Comparison of ENCODE assay signal across 19 cellular contexts in the genomic region with DNA sequence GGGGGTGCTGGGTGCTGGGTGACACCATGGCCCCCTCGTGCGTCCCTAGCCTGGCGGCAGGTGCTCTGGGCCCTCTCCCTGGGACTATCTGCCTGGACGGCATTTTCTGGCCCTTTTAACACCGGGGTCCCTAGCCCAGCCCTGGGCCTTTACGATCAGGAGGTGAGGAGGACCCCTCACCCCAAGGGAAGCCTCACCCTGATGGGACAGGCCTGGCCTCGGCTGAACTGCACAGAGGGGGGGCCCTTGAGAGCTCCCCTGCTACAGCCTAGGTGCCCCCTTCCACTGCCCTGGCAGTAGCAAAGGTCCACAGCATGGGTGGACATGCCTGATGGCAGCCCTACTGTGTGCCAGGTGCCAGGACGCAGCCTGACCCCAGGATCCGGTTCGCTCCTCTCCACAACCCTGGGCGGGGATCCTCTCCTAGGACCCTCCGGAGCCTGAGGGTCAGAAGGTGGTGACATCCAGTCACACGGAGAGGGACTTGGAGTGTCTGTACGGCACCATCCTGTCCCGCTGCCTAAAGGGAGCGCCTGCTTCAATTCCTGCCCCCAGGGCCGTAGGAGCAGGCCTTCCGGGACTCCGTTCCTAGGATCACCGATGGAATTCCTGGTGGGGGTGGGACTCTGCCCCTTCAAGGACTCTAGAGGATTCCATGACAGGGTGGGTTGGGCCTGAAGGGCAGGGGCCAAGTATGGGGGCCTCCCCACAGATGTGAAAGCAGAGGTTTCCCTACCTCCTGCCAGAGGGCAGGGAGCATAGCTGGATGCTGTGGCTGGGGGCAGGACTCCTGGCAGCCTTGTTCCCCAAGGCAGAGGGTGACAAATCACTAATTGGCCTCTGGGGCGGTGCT. TPM values are rescaled to one million over a fixed set of nuclear protein-coding genes. Genes with fewer than 3 reads are reported as not detected.
DNase-seq lines count a peak whose midpoint lies in the region; ATAC-seq and TF ChIP-seq lines count a peak whose summit lies in the region.
"Had no signal": no experiment of that assay in that cellular context is flagged by ENCODE, and none has a peak within 500 bp of the region (broad histone marks: within the 10 kb centered on the region; RNA-seq: fewer than 3 reads in every experiment).

No MANE protein-coding gene starts in this region.

- no peaks in the 10 kb centered on the region for H3K9me3 Mint-ChIP-seq in activated CD8-positive, alpha-beta T cell treated with anti-CD3 and anti-CD28 coated beads for 36 hours
- no peaks in the 10 kb centered on the region for H3K9me3 Mint-ChIP-seq in activated CD8-positive, alpha-beta T cell treated with anti-CD3 and anti-CD28 coated beads, Interleukin-2, amount 10 ng/mL, durations not matched to agents 7 days and 5 days (ENCODE audit: insufficient read depth)
- H3K9me3 Mint-ChIP-seq in progenitor cell of endocrine pancreas (ENCODE audit: low read depth): no peaks in the 10 kb centered on the region
- H3K9me3 Mint-ChIP-seq: stimulated activated naive CD8-positive, alpha-beta T cell treated with anti-CD3 and anti-CD28 coated beads, Interleukin-15, Interleukin-2, amounts not matched to agents 100 ng/mL and 50 ng/mL, for 24 hours had no signal

- H3K27me3 Mint-ChIP-seq in activated CD8-positive, alpha-beta T cell treated with anti-CD3 and anti-CD28 coated beads for 36 hours: no peaks in the 10 kb centered on the region
- H3K27me3 Mint-ChIP-seq in activated CD8-positive, alpha-beta T cell treated with anti-CD3 and anti-CD28 coated beads, Interleukin-2, amount 10 ng/mL, durations not matched to agents 7 days and 5 days (ENCODE audit: low read depth): no peaks in the 10 kb centered on the region
- peaks cover 29% of the 10 kb centered on the region for H3K27me3 Mint-ChIP-seq in progenitor cell of endocrine pancreas
- H3K27me3 Mint-ChIP-seq: CD4-positive, CD25-positive, alpha-beta regulatory T cell; stimulated activated naive CD8-positive, alpha-beta T cell treated with anti-CD3 and anti-CD28 coated beads, Interleukin-15, Interleukin-2, amounts not matched to agents 100 ng/mL and 50 ng/mL, for 24 hours had no signal

- CTCF ChIA-PET in activated CD8-positive, alpha-beta T cell treated with anti-CD3 and anti-CD28 coated beads for 36 hours (lab: Charles Lee): interaction anchor here (2.2 kb wide), 1 partner anchor 10 kb away, joined by 9 read pairs; no protein-coding TSS in a partner anchor
- CTCF ChIA-PET in activated CD8-positive, alpha-beta T cell treated with anti-CD3 and anti-CD28 coated beads, Interleukin-2, amount 10 ng/mL, durations not matched to agents 7 days and 5 days (lab: Charles Lee): no interaction called here

- DNase-seq in activated CD8-positive, alpha-beta T cell treated with anti-CD3 and anti-CD28 coated beads for 36 hours: peak; percentile 4
- no peak for DNase-seq in activated CD8-positive, alpha-beta T cell treated with anti-CD3 and anti-CD28 coated beads, Interleukin-2, amount 10 ng/mL, durations not matched to agents 7 days and 5 days
- DNase-seq in RWPE2 (ENCODE audit: low spot score) (peak; percentile 47), left ventricle myocardium inferior (peak; percentile 5), progenitor cell of endocrine pancreas (ENCODE audit: low spot score, unreplicated experiment) (peak; percentile 8), NCI-H2196 treated with DMSO at 0.1 percent for 48 hours (lab: John Stamatoyannopoulos, UW; ENCODE audit: unreplicated experiment) (no peak), amygdala (lab: John Stamatoyannopoulos, UW) (no peak), OCI-M2 (lab: John Stamatoyannopoulos, UW; ENCODE audit: unreplicated experiment) (no peak)
- DNase-seq: activated CD4-positive, alpha-beta T cell treated with anti-CD3 and anti-CD28 coated beads, Interleukin-2, amount 50 U/mL, for 48 hours; CD4-positive, CD25-positive, alpha-beta regulatory T cell; EL; NCI-H1092; NCI-H2107; NCI-H69; PC-9 had no signal

- TF ChIP-seq CTCF in activated CD8-positive, alpha-beta T cell treated with anti-CD3 and anti-CD28 coated beads for 36 hours (IDR thresholded peaks at IDR 0.05): no peak
- TF ChIP-seq CTCF in RWPE2 (IDR thresholded peaks at IDR 0.05; ENCODE audit: poor library complexity, severe bottlenecking) (no peak), left ventricle myocardium inferior (IDR thresholded peaks at IDR 0.05; ENCODE audit: borderline replicate concordance) (no peak), progenitor cell of endocrine pancreas (IDR thresholded peaks at IDR 0.05; ENCODE audit: unreplicated experiment) (no peak)

- no peak overlapping the region for H3K27ac Mint-ChIP-seq in activated CD8-positive, alpha-beta T cell treated with anti-CD3 and anti-CD28 coated beads for 36 hours
- H3K27ac Mint-ChIP-seq in activated CD8-positive, alpha-beta T cell treated with anti-CD3 and anti-CD28 coated beads, Interleukin-2, amount 10 ng/mL, durations not matched to agents 7 days and 5 days: no peak overlapping the region
- H3K27ac Mint-ChIP-seq in progenitor cell of endocrine pancreas: no peak overlapping the region
- H3K27ac Mint-ChIP-seq: CD4-positive, CD25-positive, alpha-beta regulatory T cell; stimulated activated naive CD8-positive, alpha-beta T cell treated with anti-CD3 and anti-CD28 coated beads, Interleukin-15, Interleukin-2, amounts not matched to agents 100 ng/mL and 50 ng/mL, for 24 hours had no signal

- H3K36me3 Mint-ChIP-seq in activated CD8-positive, alpha-beta T cell treated with anti-CD3 and anti-CD28 coated beads for 36 hours (ENCODE audit: low read depth): no peaks in the 10 kb centered on the region
- H3K36me3 Mint-ChIP-seq in activated CD8-positive, alpha-beta T cell treated with anti-CD3 and anti-CD28 coated beads, Interleukin-2, amount 10 ng/mL, durations not matched to agents 7 days and 5 days (ENCODE audit: low read depth): no peaks in the 10 kb centered on the region
- no peaks in the 10 kb centered on the region for H3K36me3 Mint-ChIP-seq in progenitor cell of endocrine pancreas (ENCODE audit: insufficient read depth)
- H3K36me3 Mint-ChIP-seq: CD4-positive, CD25-positive, alpha-beta regulatory T cell had no signal

- H3K4me3 ChIP-seq in RWPE2 (ENCODE audit: severe bottlenecking): no peak overlapping the region
- H3K4me3 ChIP-seq in left ventricle myocardium inferior: no peak overlapping the region
- H3K4me3 ChIP-seq: ovary, PC-9 had no signal

- peak; percentile 10 for ATAC-seq in activated CD8-positive, alpha-beta T cell treated with anti-CD3 and anti-CD28 coated beads for 36 hours
- no peak for ATAC-seq in activated CD8-positive, alpha-beta T cell treated with anti-CD3 and anti-CD28 coated beads, Interleukin-2, amount 10 ng/mL, durations not matched to agents 7 days and 5 days
- ATAC-seq in RWPE2 (ENCODE audit: low read depth): no peak

- H3K36me3 ChIP-seq in RWPE2 (ENCODE audit: low read depth) (no peaks in the 10 kb centered on the region), left ventricle myocardium inferior (no peaks in the 10 kb centered on the region)
- H3K36me3 ChIP-seq: ovary had no signal

- no peaks in the 10 kb centered on the region for H3K4me1 Mint-ChIP-seq in activated CD8-positive, alpha-beta T cell treated with anti-CD3 and anti-CD28 coated beads for 36 hours (ENCODE audit: low read depth)
- no peaks in the 10 kb centered on the region for H3K4me1 Mint-ChIP-seq in activated CD8-positive, alpha-beta T cell treated with anti-CD3 and anti-CD28 coated beads, Interleukin-2, amount 10 ng/mL, durations not matched to agents 7 days and 5 days (ENCODE audit: low read depth)
- peaks cover 8% of the 10 kb centered on the region for H3K4me1 Mint-ChIP-seq in progenitor cell of endocrine pancreas (ENCODE audit: low read depth)
- H3K4me1 Mint-ChIP-seq: CD4-positive, CD25-positive, alpha-beta regulatory T cell had no signal

- no peak overlapping the region for H3K27ac ChIP-seq in RWPE2 (ENCODE audit: poor library complexity, severe bottlenecking)
- H3K27ac ChIP-seq in left ventricle myocardium inferior (replicated peaks): no peak overlapping the region
- H3K27ac ChIP-seq: KMS-11, ovary, PC-9 had no signal

- no peak overlapping the region for H3K4me3 Mint-ChIP-seq in activated CD8-positive, alpha-beta T cell treated with anti-CD3 and anti-CD28 coated beads for 36 hours
- H3K4me3 Mint-ChIP-seq in activated CD8-positive, alpha-beta T cell treated with anti-CD3 and anti-CD28 coated beads, Interleukin-2, amount 10 ng/mL, durations not matched to agents 7 days and 5 days: no peak overlapping the region
- no peak overlapping the region for H3K4me3 Mint-ChIP-seq in progenitor cell of endocrine pancreas (ENCODE audit: low read depth)
- H3K4me3 Mint-ChIP-seq: CD4-positive, CD25-positive, alpha-beta regulatory T cell; stimulated activated naive CD8-positive, alpha-beta T cell treated with anti-CD3 and anti-CD28 coated beads, Interleukin-15, Interleukin-2, amounts not matched to agents 100 ng/mL and 50 ng/mL, for 24 hours had no signal

- no peaks in the 10 kb centered on the region for H3K27me3 ChIP-seq in RWPE2 (ENCODE audit: insufficient read depth, poor library complexity, severe bottlenecking)
- peaks cover 27% of the 10 kb centered on the region for H3K27me3 ChIP-seq in left ventricle myocardium inferior (ENCODE audit: low read depth)
- H3K27me3 ChIP-seq: ovary had no signal

- H3K4me1 ChIP-seq in RWPE2 (ENCODE audit: insufficient read depth, poor library complexity, severe bottlenecking) (peaks cover 15% of the 10 kb centered on the region), left ventricle myocardium inferior (no peaks in the 10 kb centered on the region)

- no peaks in the 10 kb centered on the region for H3K9me3 ChIP-seq in RWPE2 (ENCODE audit: severe bottlenecking)
- H3K9me3 ChIP-seq in left ventricle myocardium inferior (replicated peaks): peaks cover 9% of the 10 kb centered on the region
- H3K9me3 ChIP-seq: ovary had no signal

- POLR2A ChIA-PET in activated CD8-positive, alpha-beta T cell treated with anti-CD3 and anti-CD28 coated beads for 36 hours (lab: Charles Lee): no interaction called here
- POLR2A ChIA-PET in activated CD8-positive, alpha-beta T cell treated with anti-CD3 and anti-CD28 coated beads, Interleukin-2, amount 10 ng/mL, durations not matched to agents 7 days and 5 days (lab: Charles Lee): no interaction called here

- intact Hi-C loops in activated CD8-positive, alpha-beta T cell treated with anti-CD3 and anti-CD28 coated beads for 36 hours (cut with micrococcal nuclease): no loop called here
- intact Hi-C loops in left ventricle myocardium inferior (cut with micrococcal nuclease): no loop called here

RNA-seq across cellular contexts. Expression of a gene that starts 33.0 kb away (rescaled TPM):
- not detected for total RNA-seq in activated CD8-positive, alpha-beta T cell treated with anti-CD3 and anti-CD28 coated beads for 36 hours
- total RNA-seq in activated CD8-positive, alpha-beta T cell treated with anti-CD3 and anti-CD28 coated beads, Interleukin-2, amount 10 ng/mL, durations not matched to agents 7 days and 5 days: not detected
- total RNA-seq in left ventricle myocardium inferior (not detected), progenitor cell of endocrine pancreas (0.53 and 1.1 TPM in 2 replicates)
- total RNA-seq: CD4-positive, CD25-positive, alpha-beta regulatory T cell had no signal

RNA-seq across cellular contexts. Expression of a gene that starts 43.6 kb away (rescaled TPM):
- total RNA-seq in activated CD8-positive, alpha-beta T cell treated with anti-CD3 and anti-CD28 coated beads for 36 hours: not detected
- total RNA-seq in activated CD8-positive, alpha-beta T cell treated with anti-CD3 and anti-CD28 coated beads, Interleukin-2, amount 10 ng/mL, durations not matched to agents 7 days and 5 days: not detected
- not detected for total RNA-seq in left ventricle myocardium inferior
- total RNA-seq in progenitor cell of endocrine pancreas: 68.7 and 75.2 TPM in 2 replicates
- total RNA-seq: CD4-positive, CD25-positive, alpha-beta regulatory T cell; fibroblast of lung; PC-9 had no signal

Comparison
In these comparisons a context has a peak if more than half of its experiments do, and no peak if none do; other contexts are left out.
1. DNase-seq: peak in activated CD8-positive, alpha-beta T cell treated with anti-CD3 and anti-CD28 coated beads for 36 hours (single experiment), RWPE2 (single experiment), left ventricle myocardium inferior (single experiment) and progenitor cell of endocrine pancreas (single experiment); none in activated CD8-positive, alpha-beta T cell treated with anti-CD3 and anti-CD28 coated beads, Interleukin-2, amount 10 ng/mL, durations not matched to agents 7 days and 5 days (single experiment), NCI-H2196 treated with DMSO at 0.1 percent for 48 hours (single experiment), amygdala (0 of 56) and OCI-M2 (single experiment).
2. RNA of a gene that starts 43.6 kb away (total RNA-seq): 68.7 to 75.2 TPM in progenitor cell of endocrine pancreas; not detected in activated CD8-positive, alpha-beta T cell treated with anti-CD3 and anti-CD28 coated beads for 36 hours, not detected in activated CD8-positive, alpha-beta T cell treated with anti-CD3 and anti-CD28 coated beads, Interleukin-2, amount 10 ng/mL, durations not matched to agents 7 days and 5 days and not detected in left ventricle myocardium inferior (single experiment); every median in the first group is over 10 times any median in the second.